8 cellular contexts compared by ENCODE assay signal in the genomic region with DNA sequence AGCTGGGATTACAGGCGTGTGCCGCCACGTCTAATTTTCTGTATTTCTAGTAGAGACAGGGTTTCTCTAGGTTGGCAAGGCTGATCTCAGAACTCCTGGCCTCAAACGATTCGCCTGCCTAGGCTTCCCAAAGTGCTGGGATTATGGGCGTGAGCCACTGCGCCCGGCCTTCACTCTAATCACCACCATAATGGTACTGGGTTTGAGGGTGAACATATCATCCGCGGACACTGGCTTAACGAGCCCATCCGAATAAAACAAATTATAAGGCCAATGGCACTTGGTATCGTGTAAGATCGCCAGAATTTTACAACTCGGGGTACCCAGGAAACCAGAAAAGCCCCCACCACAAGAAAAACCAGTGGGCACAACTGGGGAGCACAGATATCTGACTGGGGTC. TPM values are rescaled to one million over a fixed set of nuclear protein-coding genes. Genes with fewer than 3 reads are reported as not detected.
DNase-seq lines count a peak whose midpoint lies in the region; ATAC-seq, FAIRE-seq and TF ChIP-seq lines count a peak whose summit lies in the region.

No MANE protein-coding gene starts in this region.

- no peak for TF ChIP-seq CTCF in CD14-positive monocyte (IDR thresholded peaks at IDR 0.05)
- no peak for TF ChIP-seq CTCF in Loucy (conservative IDR thresholded peaks at IDR 0.05; ENCODE audit: low read length)
- TF ChIP-seq CTCF in H1 (IDR thresholded peaks at IDR 0.05; ENCODE audit: control extremely low read depth in 1 of 3, insufficient read depth in 1 of 3, low read depth in 1 of 3, low read length in 3 of 3): no peak

- peak overlapping the region; percentile 83 to 96 (median 89) for H3K27ac Mint-ChIP-seq in CD14-positive monocyte
- peak overlapping the region; percentile 73 to 98 (median 95) for H3K27ac Mint-ChIP-seq in naive thymus-derived CD4-positive, alpha-beta T cell

- 30% methylated on average over 15 of the region's 15 CpGs; no CpG with 5 or more reads in 1 of the 2 experiments for WGBS in H1 (ENCODE audit: extremely low coverage in 1 of 2, insufficient coverage in 1 of 2, insufficient read length in 1 of 2, insufficient replicate concordance in 2 of 2, low coverage in 1 of 2, low lambda C conversion rate in 2 of 2, missing lambda C conversion rate in 1 of 2), 2 experiments

- peak overlapping the region; percentile 83 for H3K27ac ChIP-seq in H1 (ENCODE audit: low read depth, low read length)
- H3K27ac ChIP-seq in naive thymus-derived CD4-positive, alpha-beta T cell (ENCODE audit: low read depth, low read length): peak overlapping the region; percentile 95

- no peaks in the 10 kb centered on the region; the same call in 1 of the 2 replicates for H3K79me1 ChIP-seq in H1 (ENCODE audit: low read depth, low read length)

- no peak overlapping the region for H3K18ac ChIP-seq in H1 (ENCODE audit: extremely low read depth, low read length)

- no peak overlapping the region for H2BK12ac ChIP-seq in H1 (ENCODE audit: low read depth, low read length)

- H3K4me2 ChIP-seq in Loucy (ENCODE audit: low read depth, low read length, poor library complexity, severe bottlenecking): peak overlapping the region; percentile 93
- H3K4me2 ChIP-seq in H1 (ENCODE audit: insufficient read depth in 1 of 2, low read depth in 2 of 2, low read length in 2 of 2): peak overlapping the region; percentile 44 to 85

- FAIRE-seq in H1 (lab: Jason Lieb, UNC): no peak

- peak overlapping the region; percentile 96 for H4K8ac ChIP-seq in H1 (ENCODE audit: extremely low read depth, insufficient read depth, low read length)

- H4K20me1 ChIP-seq in Loucy (ENCODE audit: insufficient read depth, low read length, poor library complexity, severe bottlenecking): no peaks in the 10 kb centered on the region
- no peaks in the 10 kb centered on the region for H4K20me1 ChIP-seq in H1 (replicated peaks in 1 of 2; ENCODE audit: control insufficient read depth in 1 of 2, insufficient read depth in 2 of 2, low read length in 2 of 2)

- H3K27me3 Mint-ChIP-seq in CD14-positive monocyte (ENCODE audit: low read depth in 3 of 3): peaks cover 0 to under 1% (median 0%) of the 10 kb centered on the region in 3 donors
- H3K27me3 Mint-ChIP-seq in naive thymus-derived CD4-positive, alpha-beta T cell: no peaks in the 10 kb centered on the region

- peaks cover 32% of the 10 kb centered on the region for H3K4me1 Mint-ChIP-seq in CD14-positive monocyte
- peaks cover 23 to 56% (median 45%) of the 10 kb centered on the region in 7 donors for H3K4me1 Mint-ChIP-seq in naive thymus-derived CD4-positive, alpha-beta T cell

- H2BK5ac ChIP-seq in H1 (ENCODE audit: low read depth, low read length): no peak overlapping the region

- CTCF ChIA-PET in H1 (lab: Charles Lee; ENCODE audit: partially characterized antibody): no interaction called here
- CTCF ChIA-PET in naive thymus-derived CD4-positive, alpha-beta T cell (lab: Charles Lee): no interaction called here

- no peaks in the 10 kb centered on the region for H3K9me2 ChIP-seq in Loucy (replicated peaks; ENCODE audit: low read depth, low read length)

- H4K5ac ChIP-seq in H1 (ENCODE audit: insufficient read length, low read depth, low read length): no peak overlapping the region

- H3F3A ChIP-seq in Loucy (ENCODE audit: low read depth): no peaks in the 10 kb centered on the region

- H3K36me3 ChIP-seq in Loucy (ENCODE audit: insufficient read depth, low read length) (no peaks in the 10 kb centered on the region), H1 (ENCODE audit: control insufficient read depth in 2 of 4, insufficient read depth in 4 of 4, low read length in 3 of 4) (peaks cover 2 to 26% (median 8%) of the 10 kb centered on the region in 4 experiments; a peak in 6 of 8 replicates)
- peaks cover 0 to 30% (median 0%) of the 10 kb centered on the region in 3 experiments for H3K36me3 ChIP-seq in naive thymus-derived CD4-positive, alpha-beta T cell (ENCODE audit: control insufficient read depth in 2 of 3, insufficient read depth in 3 of 3, low read length in 3 of 3)

- peak overlapping the region; percentile 85 to 92 for H3K4me3 Mint-ChIP-seq in CD14-positive monocyte
- H3K4me3 Mint-ChIP-seq in naive thymus-derived CD4-positive, alpha-beta T cell: peak overlapping the region; percentile 85 to 95 (median 90)

- no peak for TF ChIP-seq RAD21 in H1 (IDR thresholded peaks at IDR 0.05 in 1 of 2, conservative IDR thresholded peaks at IDR 0.05 in 1 of 2; ENCODE audit: low read depth in 2 of 2, low read length in 2 of 2)

- no peaks in the 10 kb centered on the region for H3K9me3 ChIP-seq in Loucy (ENCODE audit: insufficient read depth, low read depth, low read length)
- peaks cover 0 to 6% of the 10 kb centered on the region in 2 experiments; a peak in 2 of 4 replicates for H3K9me3 ChIP-seq in H1 (ENCODE audit: insufficient read depth in 2 of 2, low read depth in 1 of 2, low read length in 1 of 2)
- H3K9me3 ChIP-seq in naive thymus-derived CD4-positive, alpha-beta T cell (ENCODE audit: control insufficient read depth in 2 of 3, low read length in 3 of 3): no peaks in the 10 kb centered on the region

- POLR2A ChIA-PET in H1 (lab: Charles Lee; ENCODE audit: partially characterized antibody): interaction anchor here (1.0 to 2.9 kb wide), 3 partner anchors 26 to 51 kb away, joined by 3 to 20 read pairs (median 8); partner anchors contain the start of genes ZKSCAN5 and ZNF394
- POLR2A ChIA-PET in naive thymus-derived CD4-positive, alpha-beta T cell (lab: Charles Lee): interaction anchor here (0.7 to 1.7 kb wide), 11 partner anchors 8 to 368 kb away, joined by 3 to 12 read pairs (median 5); partner anchors contain the start of genes TRIM4, ZKSCAN5, ZNF394 and ZNF655

- peaks cover 2 to 8% (median 5%) of the 10 kb centered on the region in 7 donors for H3K9me3 Mint-ChIP-seq in CD14-positive monocyte
- H3K9me3 Mint-ChIP-seq in naive thymus-derived CD4-positive, alpha-beta T cell: peaks cover 3 to 18% (median 4%) of the 10 kb centered on the region in 11 donors

- no peak for TF ChIP-seq POLR2A in H1 (IDR thresholded peaks at IDR 0.05; ENCODE audit: control extremely low read depth in 1 of 2, low read depth in 2 of 2, low read length in 2 of 2)

- no peak overlapping the region for H2BK120ac ChIP-seq in H1 (replicated peaks; ENCODE audit: low read depth, low read length)

- H3K9ac ChIP-seq in Loucy (ENCODE audit: low read depth, low read length, poor library complexity, severe bottlenecking) (peak overlapping the region; percentile 95), H1 (replicated peaks in 1 of 4; ENCODE audit: extremely low read depth in 1 of 4, low read depth in 3 of 4, low read length in 3 of 4) (peak overlapping the region; percentile 64 to 97 (median 90))

- ATAC-seq in naive thymus-derived CD4-positive, alpha-beta T cell: peak; percentile 3
- ATAC-seq in HG03039 (IDR thresholded peaks at IDR 0.05; ENCODE audit: unreplicated experiment): no peak
- no peak for ATAC-seq in GM19397 (IDR thresholded peaks at IDR 0.05; ENCODE audit: unreplicated experiment)
- no peak for ATAC-seq in HG03095 (IDR thresholded peaks at IDR 0.05; ENCODE audit: unreplicated experiment)

- H3K23me2 ChIP-seq in H1 (ENCODE audit: low read depth, low read length): peaks cover 2% of the 10 kb centered on the region; the same call in 1 of the 2 replicates

- peak overlapping the region; percentile 94 for H2AFZ ChIP-seq in Loucy (ENCODE audit: low read length)
- peak overlapping the region; percentile 90; the same call in 1 of the 2 replicates for H2AFZ ChIP-seq in H1 (ENCODE audit: low read length)

- H3K27me3 ChIP-seq in Loucy (ENCODE audit: insufficient read depth, low read length, poor library complexity, severe bottlenecking) (no peaks in the 10 kb centered on the region), H1 (replicated peaks in 1 of 4; ENCODE audit: control insufficient read depth in 3 of 4, extremely low read depth in 1 of 4, insufficient read depth in 3 of 4, low read length in 3 of 4) (no peaks in the 10 kb centered on the region)
- H3K27me3 ChIP-seq in naive thymus-derived CD4-positive, alpha-beta T cell (ENCODE audit: control insufficient read depth in 2 of 2, insufficient read depth in 2 of 2, low read length in 2 of 2): no peaks in the 10 kb centered on the region

- peak overlapping the region; percentile 91 for H3K4me3 ChIP-seq in Loucy (ENCODE audit: low read length, poor library complexity, severe bottlenecking)
- peak overlapping the region; percentile 94 to 98 (median 96) for H3K4me3 ChIP-seq in H1 (ENCODE audit: extremely low read depth in 1 of 4, insufficient read depth in 2 of 4, low read depth in 3 of 4, low read length in 4 of 4)
- H3K4me3 ChIP-seq in naive thymus-derived CD4-positive, alpha-beta T cell (ENCODE audit: low read length): peak overlapping the region; percentile 93

- H3K14ac ChIP-seq in H1 (ENCODE audit: insufficient read length): no peak overlapping the region

- H2BK20ac ChIP-seq in H1 (ENCODE audit: low read length): no peak overlapping the region

- H3K56ac ChIP-seq in H1 (replicated peaks; ENCODE audit: insufficient read length, low read depth, low read length): no peak overlapping the region

- H2AK5ac ChIP-seq in H1 (ENCODE audit: low read depth, low read length): no peak overlapping the region

- peaks cover 16% of the 10 kb centered on the region for H3K79me2 ChIP-seq in Loucy (ENCODE audit: insufficient read depth, low read length)
- H3K79me2 ChIP-seq in H1 (ENCODE audit: control insufficient read depth in 1 of 2, insufficient read depth in 2 of 2, low read length in 2 of 2): peaks cover 0 to 8% of the 10 kb centered on the region in 2 experiments; a peak in 2 of 4 replicates

- peaks cover 22 to 29% of the 10 kb centered on the region in 2 donors for H3K36me3 Mint-ChIP-seq in CD14-positive monocyte
- H3K36me3 Mint-ChIP-seq in naive thymus-derived CD4-positive, alpha-beta T cell: peaks cover 6 to 59% (median 26%) of the 10 kb centered on the region in 5 donors

- H3K4me1 ChIP-seq in Loucy (ENCODE audit: insufficient read depth, low read length, poor library complexity, severe bottlenecking) (peaks cover 17% of the 10 kb centered on the region), H1 (replicated peaks in 1 of 4; ENCODE audit: control insufficient read depth in 3 of 4, insufficient read depth in 4 of 4, low read length in 3 of 4) (no peaks in the 10 kb centered on the region)
- H3K4me1 ChIP-seq in naive thymus-derived CD4-positive, alpha-beta T cell (ENCODE audit: control insufficient read depth in 2 of 2, insufficient read depth in 2 of 2, low read length in 2 of 2): peaks cover 15 to 21% of the 10 kb centered on the region in 2 donors

- intact Hi-C loops in CD14-positive monocyte (cut with micrococcal nuclease): no loop called here
- intact Hi-C loops in naive thymus-derived CD4-positive, alpha-beta T cell (cut with micrococcal nuclease): loop anchor here (5.0 to 10.0 kb wide), 2 partner anchors 553 to 1286 kb away; partner anchors contain the start of genes AP4M1 (in 1 of the 2) and MCM7 (in 1 of the 2)

- no peak overlapping the region for H2BK15ac ChIP-seq in H1 (ENCODE audit: low read length)

- DNase-seq in CD14-positive monocyte (ENCODE audit: low spot score) (no peak), H1 (ENCODE audit: low read depth in 1 of 2, low spot score in 2 of 2) (no peak), amniotic stem cell (lab: John Stamatoyannopoulos, UW) (no peak)
- peak in 3 of 9 donors; percentile 8 to 13 (median 9) for DNase-seq in naive thymus-derived CD4-positive, alpha-beta T cell

- H3K4ac ChIP-seq in H1 (replicated peaks; ENCODE audit: insufficient read length, low read depth, low read length): no peak overlapping the region

- H3K23ac ChIP-seq in H1 (ENCODE audit: insufficient read length): no peak overlapping the region

- no peak for TF ChIP-seq EP300 in H1 (IDR thresholded peaks at IDR 0.05; ENCODE audit: borderline replicate concordance in 1 of 2, low read depth in 2 of 2, low read length in 2 of 2)

- no peak overlapping the region for H4K91ac ChIP-seq in H1 (replicated peaks; ENCODE audit: insufficient read length, low read length)

RNA-seq across cellular contexts. Expression of gene FAM200A, which starts 0.6 kb away (rescaled TPM):
- 1 to 10 TPM; 1.2 to 1.3 TPM for polyA plus RNA-seq in CD14-positive monocyte
- total RNA-seq in H1 (2021; fragmentation: NEBNext Ultra II Directional; extraction: Animal tissue kit (Norgen Biotek cat#: 25700)): 7.5 and 7.6 TPM in 2 replicates
- 3.2 and 4.3 TPM in 2 replicates for polyA plus RNA-seq in H1 (2011; rRNA removed)
- 5.4 TPM for polyA plus RNA-seq in H1 (2011; cell fraction: cytosol; rRNA removed)
- polyA plus RNA-seq in H1 (2011; cell fraction: nucleus; rRNA removed): 0.94 TPM
- polyA plus RNA-seq in H1 (2012, experiment 1 of 2): 4.4 to 6.7 TPM (median 4.8 TPM) in 4 replicates
- polyA plus RNA-seq in H1 (2012, experiment 2 of 2): 0.56 TPM
- polyA plus RNA-seq in H1 (2013, experiment 1 of 2): 4.5 TPM
- 4.8 TPM for polyA plus RNA-seq in H1 (2013, experiment 2 of 2)
- 2.2 and 3.1 TPM in 2 replicates for polyA minus RNA-seq in H1 (2011; rRNA and poly(A)+ RNA removed)
- 3.2 TPM for polyA minus RNA-seq in H1 (2011; cell fraction: cytosol; rRNA and poly(A)+ RNA removed)
- polyA minus RNA-seq in H1 (2011; cell fraction: nucleus; rRNA and poly(A)+ RNA removed): 5.0 TPM
- 10 to 100 TPM in 2 of 5 experiments, 1 to 10 TPM in 3; 1.9 to 13.6 (median 5.0) TPM for total RNA-seq in naive thymus-derived CD4-positive, alpha-beta T cell
- 1 to 10 TPM; 5.9 to 7.6 TPM for polyA plus RNA-seq in naive thymus-derived CD4-positive, alpha-beta T cell

RNA-seq across cellular contexts. Expression of gene ZNF655, which starts 7.1 kb away (rescaled TPM):
- polyA plus RNA-seq in CD14-positive monocyte: 10 to 100 TPM; 61.6 to 62.2 TPM
- 36.7 and 37.8 TPM in 2 replicates for total RNA-seq in H1 (2021; fragmentation: NEBNext Ultra II Directional; extraction: Animal tissue kit (Norgen Biotek cat#: 25700))
- polyA plus RNA-seq in H1 (2011; rRNA removed): 27.1 and 30.7 TPM in 2 replicates
- 29.3 TPM for polyA plus RNA-seq in H1 (2011; cell fraction: cytosol; rRNA removed)
- polyA plus RNA-seq in H1 (2011; cell fraction: nucleus; rRNA removed): 61.2 TPM
- 22.5 to 29.7 TPM (median 26.8 TPM) in 4 replicates for polyA plus RNA-seq in H1 (2012, experiment 1 of 2)
- polyA plus RNA-seq in H1 (2012, experiment 2 of 2): 5.9 TPM
- polyA plus RNA-seq in H1 (2013, experiment 1 of 2): 31.0 TPM
- polyA plus RNA-seq in H1 (2013, experiment 2 of 2): 29.3 TPM
- polyA minus RNA-seq in H1 (2011; rRNA and poly(A)+ RNA removed): 45.5 and 58.2 TPM in 2 replicates
- polyA minus RNA-seq in H1 (2011; cell fraction: cytosol; rRNA and poly(A)+ RNA removed): 24.1 TPM
- 99.9 TPM for polyA minus RNA-seq in H1 (2011; cell fraction: nucleus; rRNA and poly(A)+ RNA removed)
- 100 to 1,000 TPM; 110 to 165 (median 157) TPM for total RNA-seq in naive thymus-derived CD4-positive, alpha-beta T cell
- polyA plus RNA-seq in naive thymus-derived CD4-positive, alpha-beta T cell: 10 to 100 TPM; 65.8 to 81.7 TPM

RNA-seq across cellular contexts. Expression of gene TMEM225B, which starts 46.7 kb away (rescaled TPM):
- under 1 TPM in 1 of 2 donors, not detected in 1; 0.20 TPM for polyA plus RNA-seq in CD14-positive monocyte
- total RNA-seq in H1 (2021; fragmentation: NEBNext Ultra II Directional; extraction: Animal tissue kit (Norgen Biotek cat#: 25700)): not detected in 2 replicates
- polyA plus RNA-seq in H1 (2011; rRNA removed): 0.63 and 0.68 TPM in 2 replicates
- 0.50 TPM for polyA plus RNA-seq in H1 (2011; cell fraction: cytosol; rRNA removed)
- polyA plus RNA-seq in H1 (2011; cell fraction: nucleus; rRNA removed): 1.7 TPM
- 0.25 to 0.68 TPM (median 0.36 TPM) in 4 replicates for polyA plus RNA-seq in H1 (2012, experiment 1 of 2)
- polyA plus RNA-seq in H1 (2012, experiment 2 of 2): 0.41 TPM
- 0.08 TPM for polyA plus RNA-seq in H1 (2013, experiment 1 of 2)
- polyA plus RNA-seq in H1 (2013, experiment 2 of 2): 0.33 TPM
- not detected in 2 replicates for polyA minus RNA-seq in H1 (2011; rRNA and poly(A)+ RNA removed)
- not detected for polyA minus RNA-seq in H1 (2011; cell fraction: cytosol; rRNA and poly(A)+ RNA removed)
- 1.00 TPM for polyA minus RNA-seq in H1 (2011; cell fraction: nucleus; rRNA and poly(A)+ RNA removed)
- 1 to 10 TPM in 1 of 5 experiments, under 1 TPM in 3, not detected in 1; 0.80 to 1.9 (median 0.90) TPM for total RNA-seq in naive thymus-derived CD4-positive, alpha-beta T cell
- 1 to 10 TPM in 1 of 2 donors, under 1 TPM in 1; 0.44 to 2.5 TPM for polyA plus RNA-seq in naive thymus-derived CD4-positive, alpha-beta T cell

RNA-seq across cellular contexts. Expression of gene ZKSCAN5, which starts 46.9 kb away (rescaled TPM):
- polyA plus RNA-seq in CD14-positive monocyte: 1 to 10 TPM; 1.6 to 2.9 TPM
- 12.9 and 13.5 TPM in 2 replicates for total RNA-seq in H1 (2021; fragmentation: NEBNext Ultra II Directional; extraction: Animal tissue kit (Norgen Biotek cat#: 25700))
- 4.3 and 5.3 TPM in 2 replicates for polyA plus RNA-seq in H1 (2011; rRNA removed)
- polyA plus RNA-seq in H1 (2011; cell fraction: cytosol; rRNA removed): 7.4 TPM
- polyA plus RNA-seq in H1 (2011; cell fraction: nucleus; rRNA removed): 7.8 TPM
- polyA plus RNA-seq in H1 (2012, experiment 1 of 2): 9.3 to 11.7 TPM (median 10.3 TPM) in 4 replicates
- 1.1 TPM for polyA plus RNA-seq in H1 (2012, experiment 2 of 2)
- 8.4 TPM for polyA plus RNA-seq in H1 (2013, experiment 1 of 2)
- 8.9 TPM for polyA plus RNA-seq in H1 (2013, experiment 2 of 2)
- 23.9 TPM in 2 replicates for polyA minus RNA-seq in H1 (2011; rRNA and poly(A)+ RNA removed)
- 10.9 TPM for polyA minus RNA-seq in H1 (2011; cell fraction: cytosol; rRNA and poly(A)+ RNA removed)
- polyA minus RNA-seq in H1 (2011; cell fraction: nucleus; rRNA and poly(A)+ RNA removed): 10.7 TPM
- 10 to 100 TPM in 1 of 5 experiments, 1 to 10 TPM in 4; 4.7 to 11.0 (median 8.3) TPM for total RNA-seq in naive thymus-derived CD4-positive, alpha-beta T cell
- 1 to 10 TPM; 4.1 to 8.1 TPM for polyA plus RNA-seq in naive thymus-derived CD4-positive, alpha-beta T cell

RNA-seq across cellular contexts. Expression of gene ZNF394, which starts 51.2 kb away (rescaled TPM):
- polyA plus RNA-seq in CD14-positive monocyte (10 to 100 TPM; 35.7 to 39.1 TPM), H1 (2011; rRNA removed) (6.6 and 7.6 TPM in 2 replicates)
- 19.3 and 24.0 TPM in 2 replicates for total RNA-seq in H1 (2021; fragmentation: NEBNext Ultra II Directional; extraction: Animal tissue kit (Norgen Biotek cat#: 25700))
- polyA plus RNA-seq in H1 (2011; cell fraction: cytosol; rRNA removed): 11.1 TPM
- 5.8 TPM for polyA plus RNA-seq in H1 (2011; cell fraction: nucleus; rRNA removed)
- 15.6 to 17.2 TPM (median 15.8 TPM) in 4 replicates for polyA plus RNA-seq in H1 (2012, experiment 1 of 2)
- polyA plus RNA-seq in H1 (2012, experiment 2 of 2): 7.8 TPM
- 11.4 TPM for polyA plus RNA-seq in H1 (2013, experiment 1 of 2)
- 11.3 TPM for polyA plus RNA-seq in H1 (2013, experiment 2 of 2)
- polyA minus RNA-seq in H1 (2011; rRNA and poly(A)+ RNA removed): 12.1 and 15.3 TPM in 2 replicates
- polyA minus RNA-seq in H1 (2011; cell fraction: cytosol; rRNA and poly(A)+ RNA removed): 13.5 TPM
- polyA minus RNA-seq in H1 (2011; cell fraction: nucleus; rRNA and poly(A)+ RNA removed): 15.7 TPM
- 100 to 1,000 TPM in 2 of 5 experiments, 10 to 100 TPM in 3; 55.2 to 199 (median 98.1) TPM for total RNA-seq in naive thymus-derived CD4-positive, alpha-beta T cell
- polyA plus RNA-seq in naive thymus-derived CD4-positive, alpha-beta T cell: 10 to 100 TPM; 68.2 to 93.3 TPM

Comparison
In these comparisons a context has a peak if more than half of its experiments do, and no peak if none do; other contexts are left out.
1. intact Hi-C loops: an anchor here in naive thymus-derived CD4-positive, alpha-beta T cell (5.0 to 10.0 kb wide); none called in CD14-positive monocyte.